Comparison of ENCODE assay signal across 33 cellular contexts in the genomic region with DNA sequence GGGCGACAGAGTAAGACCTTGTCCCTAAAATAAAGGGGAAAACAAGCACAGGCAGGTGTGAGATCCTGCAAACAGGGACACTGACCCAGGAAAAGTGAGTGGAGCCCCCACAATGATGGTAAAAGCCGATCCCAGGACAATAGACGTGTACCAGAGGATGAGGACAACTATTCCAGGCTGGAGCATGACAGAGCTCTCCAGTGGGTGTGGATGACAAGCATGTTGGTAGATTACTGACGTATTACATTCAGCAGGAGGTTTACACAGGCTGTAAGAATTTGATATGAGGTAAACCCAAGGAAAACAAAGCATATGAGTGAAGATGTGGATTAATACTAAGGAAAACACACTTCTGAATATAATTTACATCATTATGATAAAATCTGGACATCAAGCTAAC. TPM values are rescaled to one million over a fixed set of nuclear protein-coding genes. Genes with fewer than 3 reads are reported as not detected.
"Had no signal": no experiment of that assay in that cellular context is flagged by ENCODE, and none has a peak within 500 bp of the region (broad histone marks: within the 10 kb centered on the region; RNA-seq: fewer than 3 reads in every experiment).

No MANE protein-coding gene starts in this region.

- H3K27ac ChIP-seq: colonic mucosa, epithelial cell of prostate, left ventricle myocardium inferior, neural progenitor cell, testis, uterus had no signal

- H3K4me1 Mint-ChIP-seq: activated naive CD8-positive, alpha-beta T cell treated with anti-CD3 and anti-CD28 coated beads, Interleukin-2, amount 10 ng/mL, durations not matched to agents 7 days and 5 days; brain; central memory CD8-positive, alpha-beta T cell; immature natural killer cell; naive thymus-derived CD4-positive, alpha-beta T cell; neural progenitor cell; WTC11 had no signal

- DNase-seq: activated CD4-positive, alpha-beta memory T cell treated with anti-CD3 and anti-CD28 coated beads for 36 hours; activated CD4-positive, alpha-beta T cell treated with anti-CD3 and anti-CD28 coated beads for 4 hours; activated effector memory CD4-positive, alpha-beta T cell treated with Interleukin-2 at 50 U/mL for 16 hours; activated naive CD4-positive, alpha-beta T cell treated with anti-CD3 and anti-CD28 coated beads for 36 hours; activated naive CD8-positive, alpha-beta T cell treated with anti-CD3 and anti-CD28 coated beads, Interleukin-2, amount 10 ng/mL, durations not matched to agents 7 days and 5 days; activated T-cell treated with anti-CD3 and anti-CD28 coated beads, Interleukin-2, amount 50 U/mL, for 72 hours; colonic mucosa; endodermal cell; foreskin melanocyte; immature natural killer cell; kidney glomerular epithelial cell; left ventricle myocardium inferior; naive thymus-derived CD4-positive, alpha-beta T cell; stimulated activated CD4-positive, alpha-beta T cell treated with anti-CD3 and anti-CD28 coated beads, Interleukin-15, amount 100 ng/mL, for 24 hours; stimulated activated CD8-positive, alpha-beta memory T cell treated with anti-CD3 and anti-CD28 coated beads, Interleukin-4, amount 100 ng/mL, for 48 hours; stimulated activated naive CD4-positive, alpha-beta T cell; T-helper 9 cell; testis; trophoblast cell; uterus had no signal

- H3K36me3 ChIP-seq: colonic mucosa, left ventricle myocardium inferior, neural progenitor cell, uterus had no signal

- H3K9me3 ChIP-seq: colonic mucosa, left ventricle myocardium inferior, testis, uterus had no signal

- H3K36me3 Mint-ChIP-seq: activated CD4-positive, alpha-beta memory T cell treated with anti-CD3 and anti-CD28 coated beads for 36 hours; activated naive CD8-positive, alpha-beta T cell treated with anti-CD3 and anti-CD28 coated beads, Interleukin-2, amount 10 ng/mL, durations not matched to agents 7 days and 5 days; brain; immature natural killer cell; naive thymus-derived CD4-positive, alpha-beta T cell; neural progenitor cell had no signal

- H3K27me3 ChIP-seq: colonic mucosa, hepatocyte, neural progenitor cell, testis, uterus had no signal

- ATAC-seq: activated T-cell treated with anti-CD3 and anti-CD28 coated beads, Interleukin-2, amount 50 U/mL, for 72 hours; naive thymus-derived CD4-positive, alpha-beta T cell; sciatic nerve; WTC11 had no signal

- H3K9me3 Mint-ChIP-seq: activated CD4-positive, alpha-beta memory T cell treated with anti-CD3 and anti-CD28 coated beads for 36 hours; activated naive CD4-positive, alpha-beta T cell treated with anti-CD3 and anti-CD28 coated beads for 36 hours; activated naive CD8-positive, alpha-beta T cell treated with anti-CD3 and anti-CD28 coated beads, Interleukin-2, amount 10 ng/mL, durations not matched to agents 7 days and 5 days; activated T-cell treated with anti-CD3 and anti-CD28 coated beads, Interleukin-2, amount 50 U/mL, for 72 hours; central memory CD8-positive, alpha-beta T cell; naive thymus-derived CD4-positive, alpha-beta T cell had no signal

- H3K4me2 ChIP-seq: hepatocyte, neural progenitor cell, smooth muscle cell had no signal

- H3K4me3 ChIP-seq: colonic mucosa, hepatocyte, left ventricle myocardium inferior, neural progenitor cell, smooth muscle cell, testis, uterus had no signal

- H3K27ac Mint-ChIP-seq: activated CD4-positive, alpha-beta memory T cell treated with anti-CD3 and anti-CD28 coated beads for 36 hours; activated naive CD4-positive, alpha-beta T cell treated with anti-CD3 and anti-CD28 coated beads for 36 hours; activated naive CD8-positive, alpha-beta T cell treated with anti-CD3 and anti-CD28 coated beads, Interleukin-2, amount 10 ng/mL, durations not matched to agents 7 days and 5 days; activated T-cell treated with anti-CD3 and anti-CD28 coated beads, Interleukin-2, amount 50 U/mL, for 72 hours; brain; endodermal cell; immature natural killer cell; naive thymus-derived CD4-positive, alpha-beta T cell; neural progenitor cell; WTC11 had no signal

- H3K9ac ChIP-seq: neural progenitor cell had no signal

- H3K4me1 ChIP-seq: colonic mucosa, left ventricle myocardium inferior, neural progenitor cell, testis, uterus had no signal

- H3K4me3 Mint-ChIP-seq: activated CD4-positive, alpha-beta memory T cell treated with anti-CD3 and anti-CD28 coated beads for 36 hours; activated naive CD4-positive, alpha-beta T cell treated with anti-CD3 and anti-CD28 coated beads for 36 hours; activated naive CD8-positive, alpha-beta T cell treated with anti-CD3 and anti-CD28 coated beads, Interleukin-2, amount 10 ng/mL, durations not matched to agents 7 days and 5 days; activated T-cell treated with anti-CD3 and anti-CD28 coated beads, Interleukin-2, amount 50 U/mL, for 72 hours; brain; central memory CD8-positive, alpha-beta T cell; endodermal cell; immature natural killer cell; naive thymus-derived CD4-positive, alpha-beta T cell; neural progenitor cell; WTC11 had no signal

- H3K27me3 Mint-ChIP-seq: activated CD4-positive, alpha-beta memory T cell treated with anti-CD3 and anti-CD28 coated beads for 36 hours had no signal

- H2AFZ ChIP-seq: hepatocyte, neural progenitor cell had no signal

RNA-seq across cellular contexts. Expression of gene KPNA7, which starts 36.2 kb away (rescaled TPM):
- total RNA-seq: activated CD4-positive, alpha-beta memory T cell treated with anti-CD3 and anti-CD28 coated beads for 36 hours; activated naive CD8-positive, alpha-beta T cell treated with anti-CD3 and anti-CD28 coated beads, Interleukin-2, amount 10 ng/mL, durations not matched to agents 7 days and 5 days; endodermal cell; left ventricle myocardium inferior; lung microvascular endothelial cell; naive thymus-derived CD4-positive, alpha-beta T cell; omental fat pad; posterior vena cava; renal cortical epithelial cell; sciatic nerve; smooth muscle cell; T-helper 1 cell treated with Interleukin-12 subunit alpha and Interleukin-12 subunit beta and Interleukin-4 antibody, amounts not matched to agents 30 ng/mL and 1 ng/mL, for 36 hours; uterus; WTC11 had no signal
- polyA plus RNA-seq: immature natural killer cell; naive thymus-derived CD4-positive, alpha-beta T cell; smooth muscle cell had no signal
